ENCODE assay signal across 22 cellular contexts in genomic region chr13:95276119-95276505, GRCh38. TPM values are rescaled to one million over a fixed set of nuclear protein-coding genes. Genes with fewer than 3 reads are reported as not detected.
DNase-seq lines count a peak whose midpoint lies in the region; ATAC-seq, FAIRE-seq and TF ChIP-seq lines count a peak whose summit lies in the region.
"Had no signal": no experiment of that assay in that cellular context is flagged by ENCODE, and none has a peak within 500 bp of the region (broad histone marks: within the 10 kb centered on the region; RNA-seq: fewer than 3 reads in every experiment).

No MANE protein-coding gene starts in this region.

- H3K14ac ChIP-seq in IMR-90 (replicated peaks; ENCODE audit: low read depth, low read length) (peak overlapping the region; percentile 91), mesenchymal stem cell (ENCODE audit: low read length in 2 of 2) (no peak overlapping the region)

- H4K8ac ChIP-seq in IMR-90 (ENCODE audit: low read depth in 2 of 2, low read length in 2 of 2) (peak overlapping the region; percentile 71 to 86), mesenchymal stem cell (ENCODE audit: low read length) (peak overlapping the region; percentile 93)

- peaks cover 34% of the 10 kb centered on the region for H3K9me1 ChIP-seq in IMR-90 (ENCODE audit: insufficient read depth, low read length)

- peak overlapping the region; percentile 98 for H3K18ac ChIP-seq in IMR-90 (ENCODE audit: low read depth, low read length)
- H3K18ac ChIP-seq in mesenchymal stem cell (ENCODE audit: low read depth in 1 of 2, low read length in 2 of 2) = peak overlapping the region; percentile 46 to 98

- intact Hi-C loops in IMR-90 (cut with micrococcal nuclease) = no loop called here
- intact Hi-C loops in transverse colon (cut with DNase I; ENCODE audit: low total_unique reads) = loop anchor here (5.0 kb wide), 2 partner anchors 44 to 1444 kb away; no protein-coding TSS in a partner anchor

- DNase-seq in IMR-90 = no peak
- peak; percentile 52 for DNase-seq in bronchial epithelial cell (ENCODE audit: low read depth)
- DNase-seq in mesenchymal stem cell = peak; percentile 84
- no peak for DNase-seq in transverse colon
- DNase-seq in dermis blood vessel endothelial cell = no peak
- DNase-seq in GM23338 (ENCODE audit: low spot score) = no peak
- DNase-seq: activated naive CD8-positive, alpha-beta T cell treated with anti-CD3 and anti-CD28 coated beads for 36 hours; body of pancreas; colonic mucosa; COR-L47; glutamatergic neuron; GOT3; mucosa of descending colon; NCI-H2081; spleen; stimulated activated CD4-positive, alpha-beta T cell treated with anti-CD3 and anti-CD28 coated beads, Interleukin-4, amount 100 ng/mL, for 24 hours; stimulated activated naive CD4-positive, alpha-beta T cell treated with Interleukin-2 at 50 U/mL for 16 hours; T-helper 17 cell; WERI-Rb-1 had no signal

- peak overlapping the region; percentile 40 for H3K9ac ChIP-seq in IMR-90 (ENCODE audit: low read depth, low read length)
- no peak overlapping the region for H3K9ac ChIP-seq in mesenchymal stem cell (ENCODE audit: low read length)

- no peak for FAIRE-seq in bronchial epithelial cell (lab: Jason Lieb, UNC)

- CTCF ChIA-PET in IMR-90 (lab: Yijun Ruan, JAX) = interaction anchor here (0.6 to 1.5 kb wide), 3 partner anchors 27 to 95 kb away, joined by 3 read pairs; no protein-coding TSS in a partner anchor

- peak overlapping the region; percentile 93 for H4K91ac ChIP-seq in IMR-90 (ENCODE audit: insufficient read depth, low read depth, low read length)
- peak overlapping the region; percentile 79 for H4K91ac ChIP-seq in mesenchymal stem cell (ENCODE audit: low read length)

- no peak for TF ChIP-seq RAD21 in IMR-90 (IDR thresholded peaks at IDR 0.05; ENCODE audit: low read length)

- H3K23ac ChIP-seq in IMR-90 (ENCODE audit: low read depth, low read length) = peak overlapping the region; percentile 81; the same call in 1 of the 2 replicates
- H3K23ac ChIP-seq in mesenchymal stem cell (ENCODE audit: low read length in 2 of 2) = no peak overlapping the region

- ATAC-seq in IMR-90 (ENCODE audit: low read depth) (no peak), HG02759 (IDR thresholded peaks at IDR 0.05; ENCODE audit: unreplicated experiment) (no peak), GM23338 (no peak)
- ATAC-seq: body of pancreas, left lobe of liver, mucosa of descending colon, T-helper 17 cell had no signal

- peak overlapping the region; percentile 45 to 75 for H2BK12ac ChIP-seq in mesenchymal stem cell (ENCODE audit: low read length in 2 of 2)

- TF ChIP-seq POLR2A in IMR-90 (IDR thresholded peaks at IDR 0.05; ENCODE audit: low read depth, low read length) (no peak), transverse colon (IDR thresholded peaks at IDR 0.05) (no peak)

- H3F3A ChIP-seq in GM23338 (replicated peaks; ENCODE audit: low read depth) = no peaks in the 10 kb centered on the region

- H2AFZ ChIP-seq in IMR-90 (replicated peaks; ENCODE audit: low read length, poor library complexity) (no peak overlapping the region), mesenchymal stem cell (ENCODE audit: low read depth, low read length) (no peak overlapping the region), GM23338 (no peak overlapping the region)

- peaks cover 25 to 63% of the 10 kb centered on the region in 2 experiments for H3K79me1 ChIP-seq in IMR-90 (ENCODE audit: low read depth in 1 of 2, low read length in 2 of 2)
- no peaks in the 10 kb centered on the region for H3K79me1 ChIP-seq in mesenchymal stem cell (replicated peaks; ENCODE audit: low read length, poor library complexity, severe bottlenecking)

- POLR2A ChIA-PET in IMR-90 (lab: Charles Lee; ENCODE audit: unreplicated experiment) = no interaction called here

- H3K9me3 Mint-ChIP-seq in GM23338 = no peaks in the 10 kb centered on the region
- H3K9me3 Mint-ChIP-seq: activated naive CD8-positive, alpha-beta T cell treated with anti-CD3 and anti-CD28 coated beads for 36 hours had no signal

- H3K4me2 ChIP-seq in IMR-90 (ENCODE audit: low read depth, low read length) (0 out of 2 replicates have a peak overlapping the region, but pooled peaks have one; percentile 12), mesenchymal stem cell (ENCODE audit: low read length, poor library complexity, severe bottlenecking) (no peak overlapping the region), GM23338 (no peak overlapping the region)

- peaks cover 23% of the 10 kb centered on the region for H3K4me1 Mint-ChIP-seq in GM23338

- no peak overlapping the region for H2AK9ac ChIP-seq in IMR-90 (replicated peaks; ENCODE audit: low read depth, low read length, poor library complexity)

- 71% methylated on average over 1 of the region's 4 CpGs; no CpG with 5 or more reads in 1 of the 2 experiments for WGBS in IMR-90 (ENCODE audit: extremely low coverage in 2 of 2, insufficient read length in 1 of 2), 2 experiments
- 25% methylated on average over 4 of the region's 4 CpGs for WGBS in mesenchymal stem cell
- 84 to 85% methylated on average over 3 to 4 of the region's 4 CpGs for WGBS in transverse colon (ENCODE audit: low coverage in 1 of 2), 2 donors

- H3K36me3 Mint-ChIP-seq in GM23338 (ENCODE audit: low read depth) = no peaks in the 10 kb centered on the region

- H3K9me2 ChIP-seq in GM23338 (ENCODE audit: insufficient read depth) = no peaks in the 10 kb centered on the region

- H4K20me1 ChIP-seq in IMR-90 (ENCODE audit: insufficient read depth, low read length) (no peaks in the 10 kb centered on the region), GM23338 (replicated peaks; ENCODE audit: insufficient read depth) (no peaks in the 10 kb centered on the region)

- H3K27ac ChIP-seq in IMR-90 (ENCODE audit: insufficient read depth, low read length) (peak overlapping the region; percentile 98), mesenchymal stem cell (ENCODE audit: low read length, poor library complexity, severe bottlenecking) (peak overlapping the region; percentile 86), transverse colon (peak overlapping the region; percentile 67 to 83 (median 75)), GM23338 (ENCODE audit: low read depth) (no peak overlapping the region)
- H3K27ac ChIP-seq: body of pancreas, HL-60, WERI-Rb-1 had no signal

- H2BK120ac ChIP-seq in IMR-90 (ENCODE audit: low read depth, low read length) (peak overlapping the region; percentile 92), mesenchymal stem cell (ENCODE audit: low read depth, low read length) (peak overlapping the region; percentile 46)

- H3K4ac ChIP-seq in IMR-90 (ENCODE audit: low read depth, low read length) (peak overlapping the region; percentile 84), mesenchymal stem cell (ENCODE audit: low read depth in 1 of 2, low read length in 2 of 2) (peak overlapping the region in 1 of 2 experiments; percentile 71)

- H2AK5ac ChIP-seq in IMR-90 (ENCODE audit: low read depth, low read length) (peak overlapping the region; percentile 89), mesenchymal stem cell (ENCODE audit: low read length, severe bottlenecking) (peak overlapping the region; percentile 95)

- H2BK5ac ChIP-seq in IMR-90 (ENCODE audit: low read depth, low read length, poor library complexity, severe bottlenecking) (peak overlapping the region; percentile 92), mesenchymal stem cell (ENCODE audit: low read depth, low read length, poor library complexity, severe bottlenecking) (no peak overlapping the region)

- peak overlapping the region; percentile 85; the same call in 2 of the 3 replicates for H2BK15ac ChIP-seq in IMR-90 (ENCODE audit: low read depth, low read length)
- H2BK15ac ChIP-seq in mesenchymal stem cell (ENCODE audit: low read depth, poor library complexity, severe bottlenecking) = peak overlapping the region; percentile 26

- no peak overlapping the region for H3K27ac Mint-ChIP-seq in GM23338
- H3K27ac Mint-ChIP-seq: activated naive CD8-positive, alpha-beta T cell treated with anti-CD3 and anti-CD28 coated beads for 36 hours; T-helper 17 cell had no signal

- no peak overlapping the region for H3K4me3 Mint-ChIP-seq in GM23338
- H3K4me3 Mint-ChIP-seq: activated naive CD8-positive, alpha-beta T cell treated with anti-CD3 and anti-CD28 coated beads for 36 hours; T-helper 17 cell had no signal

- H3K56ac ChIP-seq in IMR-90 (ENCODE audit: extremely low read depth, insufficient read depth, low read length) = peak overlapping the region; percentile 73; the same call in 1 of the 2 replicates

- BruUV-seq in IMR-90 (replicated peaks; lab: Mats Ljungman, UMichigan) = no TSS peak

- TF ChIP-seq CTCF in IMR-90 (conservative IDR thresholded peaks at IDR 0.05; ENCODE audit: low read depth, low read length) (no peak), bronchial epithelial cell (IDR thresholded peaks at IDR 0.05; ENCODE audit: insufficient read depth, low read length, severe bottlenecking) (no peak), transverse colon (IDR thresholded peaks at IDR 0.05) (no peak), GM23338 (conservative IDR thresholded peaks at IDR 0.05; ENCODE audit: low read depth in 2 of 2) (no peak)

- H3K9me3 ChIP-seq in IMR-90 (ENCODE audit: control insufficient read depth, insufficient read depth, low read length) = no peaks in the 10 kb centered on the region
- no peaks in the 10 kb centered on the region for H3K9me3 ChIP-seq in mesenchymal stem cell (ENCODE audit: control insufficient read depth, low read length)
- no peaks in the 10 kb centered on the region for H3K9me3 ChIP-seq in transverse colon
- H3K9me3 ChIP-seq: body of pancreas, colonic mucosa, mucosa of descending colon, spleen had no signal

- in situ Hi-C loops in IMR-90 (cut with MboI; ENCODE audit: low sequenced_read_pairs) = no loop called here
- in situ Hi-C loops in transverse colon (cut with MboI; ENCODE audit: low pct_ligation_motif_present in 1 of 4, low pct_unique_long_range_greater_than_20kb in 1 of 4, low sequenced_read_pairs in 3 of 4) = no loop called here

- dilution Hi-C loops in IMR-90 (cut with HindIII; ENCODE audit: low sequenced_read_pairs, unreplicated experiment) = no loop called here

- H3K4me1 ChIP-seq in IMR-90 (ENCODE audit: control insufficient read depth, insufficient read depth, low read length) (peaks cover 43% of the 10 kb centered on the region), mesenchymal stem cell (ENCODE audit: control insufficient read depth, insufficient read depth, low read depth, low read length) (peaks cover 22% of the 10 kb centered on the region), transverse colon (peaks cover 14 to 48% (median 23%) of the 10 kb centered on the region in 4 donors), GM23338 (ENCODE audit: insufficient read depth) (peaks cover 12% of the 10 kb centered on the region; the same call in 1 of the 2 replicates)

- no peak for TF ChIP-seq EP300 in transverse colon (IDR thresholded peaks at IDR 0.05; ENCODE audit: low read depth)

- peaks cover 8% of the 10 kb centered on the region for H3K27me3 Mint-ChIP-seq in GM23338 (ENCODE audit: insufficient read depth, low read depth, poor library complexity)
- H3K27me3 Mint-ChIP-seq: activated naive CD8-positive, alpha-beta T cell treated with anti-CD3 and anti-CD28 coated beads for 36 hours; T-helper 17 cell had no signal

- 0 out of 2 replicates have a peak, but pooled peaks cover 4% of the 10 kb centered on the region for H3K79me2 ChIP-seq in GM23338 (replicated peaks; ENCODE audit: insufficient read depth)

- peaks cover 6% of the 10 kb centered on the region for H3K36me3 ChIP-seq in IMR-90 (ENCODE audit: control insufficient read depth, insufficient read depth, low read length)
- H3K36me3 ChIP-seq in bronchial epithelial cell (ENCODE audit: control insufficient read depth, insufficient read depth, low read length) = no peaks in the 10 kb centered on the region
- peaks cover 0 to 3% of the 10 kb centered on the region in 2 experiments for H3K36me3 ChIP-seq in mesenchymal stem cell (ENCODE audit: control insufficient read depth in 1 of 2, insufficient read depth in 2 of 2, low read depth in 1 of 2, low read length in 2 of 2)
- H3K36me3 ChIP-seq in transverse colon = no peaks in the 10 kb centered on the region
- H3K36me3 ChIP-seq in GM23338 (ENCODE audit: insufficient read depth) = no peaks in the 10 kb centered on the region
- H3K36me3 ChIP-seq: colonic mucosa, spleen, WERI-Rb-1 had no signal

- peak overlapping the region; percentile 98 for H4K5ac ChIP-seq in IMR-90 (ENCODE audit: low read depth, low read length)

- no peaks in the 10 kb centered on the region for H3K27me3 ChIP-seq in IMR-90 (ENCODE audit: control insufficient read depth, insufficient read depth, low read length)
- no peaks in the 10 kb centered on the region for H3K27me3 ChIP-seq in bronchial epithelial cell (ENCODE audit: control insufficient read depth, insufficient read depth, low read length)
- H3K27me3 ChIP-seq in mesenchymal stem cell (ENCODE audit: control insufficient read depth in 1 of 2, insufficient read depth in 1 of 2, low read length in 2 of 2) = no peaks in the 10 kb centered on the region
- no peaks in the 10 kb centered on the region for H3K27me3 ChIP-seq in transverse colon
- H3K27me3 ChIP-seq in GM23338 (ENCODE audit: insufficient read depth) = no peaks in the 10 kb centered on the region
- H3K27me3 ChIP-seq: body of pancreas, colonic mucosa, spleen had no signal

- H2BK20ac ChIP-seq in IMR-90 (ENCODE audit: low read depth, low read length) = peak overlapping the region; percentile 68

- H3K4me3 ChIP-seq in IMR-90 (ENCODE audit: insufficient read depth, low read depth, low read length) = no peak overlapping the region
- H3K4me3 ChIP-seq in bronchial epithelial cell (ENCODE audit: low read depth, low read length) = no peak overlapping the region
- no peak overlapping the region for H3K4me3 ChIP-seq in mesenchymal stem cell (ENCODE audit: insufficient read depth in 1 of 2, low read depth in 1 of 2, low read length in 2 of 2)
- no peak overlapping the region for H3K4me3 ChIP-seq in transverse colon
- no peak overlapping the region for H3K4me3 ChIP-seq in GM23338
- H3K4me3 ChIP-seq: body of pancreas, colonic mucosa, mucosa of descending colon, spleen had no signal

RNA-seq across cellular contexts. Expression of gene ABCC4, which starts 25.1 kb away (rescaled TPM):
- total RNA-seq in IMR-90 (2012; rRNA removed) (41.4 and 56.1 TPM in 2 replicates), bronchial epithelial cell (4.2 and 6.8 TPM in 2 replicates), transverse colon (10 to 100 TPM; 15.8 to 26.0 (median 23.8) TPM), dermis blood vessel endothelial cell (6.1 and 9.8 TPM in 2 replicates)
- polyA plus RNA-seq in IMR-90 (2012; rRNA removed) (13.1 and 16.6 TPM in 2 replicates), GM23338 (2016; fragmentation: Nextera tagmentation; extraction: Ambion mirVana) (3.7 and 4.3 TPM in 2 replicates)
- 6.5 and 6.8 TPM in 2 replicates for polyA plus RNA-seq in IMR-90 (2012; cell fraction: cytosol; rRNA removed)
- polyA plus RNA-seq in IMR-90 (2012; cell fraction: nucleus; rRNA removed; ENCODE audit: low replicate concordance) = 8.8 and 30.7 TPM in 2 replicates
- polyA plus RNA-seq in mesenchymal stem cell (2013, experiment 1 of 2) = 95.0 TPM
- polyA plus RNA-seq in mesenchymal stem cell (2013, experiment 2 of 2) = 95.6 TPM
- 12.2 and 15.0 TPM in 2 replicates for total RNA-seq in GM23338 (2014; rRNA removed; shearing (Covaris generic))

Comparison
In these comparisons a context has a peak if more than half of its experiments do, and no peak if none do; other contexts are left out.
1. DNase-seq: peak in bronchial epithelial cell (single experiment) and mesenchymal stem cell (single experiment); none in IMR-90 (single experiment), transverse colon (single experiment), dermis blood vessel endothelial cell (single experiment) and GM23338 (single experiment).